In genomic region chr6:23754197-23754596, GRCh38 we compare ENCODE assay signal across 20 cellular contexts.
DNase-seq lines count a peak whose midpoint lies in the region; ATAC-seq and TF ChIP-seq lines count a peak whose summit lies in the region.
"Had no signal": no experiment of that assay in that cellular context is flagged by ENCODE, and none has a peak within 500 bp of the region (broad histone marks: within the 10 kb centered on the region; RNA-seq: fewer than 3 reads in every experiment).

No MANE protein-coding gene starts in this region.

- H3K4me3 ChIP-seq in adipocyte (ENCODE audit: low read length): no peak overlapping the region
- H3K4me3 ChIP-seq: transverse colon had no signal

- DNase-seq in NCI-H1092 treated with DMSO at 0.1 percent for 48 hours (lab: John Stamatoyannopoulos, UW) (peak; percentile 9), NCI-H1092 (lab: John Stamatoyannopoulos, UW) (no peak), NCI-H146 (lab: John Stamatoyannopoulos, UW) (peak; percentile 16), adipocyte (ENCODE audit: low read depth) (peak; percentile 70), osteocyte (ENCODE audit: extremely low spot score, unreplicated experiment) (no peak), HCEC 1CT (no peak)
- DNase-seq in stimulated activated CD4-positive, alpha-beta T cell treated with anti-CD3 and anti-CD28 coated beads, Interleukin-4, amount 100 ng/mL, for 4 hours: no peak
- DNase-seq: activated naive CD4-positive, alpha-beta T cell treated with anti-CD3 and anti-CD28 coated beads, Interleukin-2, amount 50 U/mL, for 16 hours; activated T-cell treated with anti-CD3 and anti-CD28 coated beads, Interleukin-2, amount 50 U/mL, for 1 hour; CD4-positive, CD25-positive, alpha-beta regulatory T cell; hippocampal formation; kidney glomerular epithelial cell; NCI-H1417 treated with DMSO at 0.1 percent for 48 hours; NCI-H446 treated with DMSO at 0.1 percent for 48 hours; posterior cingulate gyrus; stimulated activated CD4-positive, alpha-beta T cell treated with anti-CD3 and anti-CD28 coated beads, Interleukin-12 subunit alpha, Interleukin-12 subunit beta, amount 100 ng/mL, for 4 hours; stimulated activated naive CD4-positive, alpha-beta T cell treated with Interleukin-2 at 50 U/mL for 16 hours; transverse colon had no signal

- H3K9ac ChIP-seq in adipocyte (ENCODE audit: low read length): no peak overlapping the region

- H3K27ac Mint-ChIP-seq in osteocyte (ENCODE audit: unreplicated experiment): no peak overlapping the region
- H3K27ac Mint-ChIP-seq: brain; CD4-positive, CD25-positive, alpha-beta regulatory T cell had no signal

- H3K9me3 ChIP-seq in adipocyte (ENCODE audit: control insufficient read depth, low read length): peaks cover 4% of the 10 kb centered on the region
- H3K9me3 ChIP-seq: transverse colon had no signal

- H3K36me3 ChIP-seq in adipocyte (ENCODE audit: control insufficient read depth, insufficient read depth, low read length, severe bottlenecking): no peaks in the 10 kb centered on the region
- H3K36me3 ChIP-seq: transverse colon had no signal

- no peaks in the 10 kb centered on the region for H3K27me3 ChIP-seq in adipocyte (replicated peaks; ENCODE audit: control insufficient read depth, insufficient read depth, low read length)
- H3K27me3 ChIP-seq: transverse colon had no signal

- no peaks in the 10 kb centered on the region for H3K27me3 Mint-ChIP-seq in osteocyte (ENCODE audit: unreplicated experiment)
- H3K27me3 Mint-ChIP-seq: brain; CD4-positive, CD25-positive, alpha-beta regulatory T cell had no signal

- H3K4me3 Mint-ChIP-seq in osteocyte (ENCODE audit: unreplicated experiment): no peak overlapping the region
- H3K4me3 Mint-ChIP-seq: brain; CD4-positive, CD25-positive, alpha-beta regulatory T cell had no signal

- H3K36me3 Mint-ChIP-seq in osteocyte (ENCODE audit: unreplicated experiment): no peaks in the 10 kb centered on the region
- H3K36me3 Mint-ChIP-seq: CD4-positive, CD25-positive, alpha-beta regulatory T cell had no signal

- H3K4me1 Mint-ChIP-seq in osteocyte (ENCODE audit: unreplicated experiment): no peaks in the 10 kb centered on the region
- H3K4me1 Mint-ChIP-seq: brain; CD4-positive, CD25-positive, alpha-beta regulatory T cell had no signal

- H3K9me3 Mint-ChIP-seq in osteocyte (ENCODE audit: unreplicated experiment): peaks cover 12% of the 10 kb centered on the region

- ATAC-seq in GM21423 (IDR thresholded peaks at IDR 0.05; ENCODE audit: unreplicated experiment): no peak

- peak; percentile 31 for TF ChIP-seq CTCF in osteocyte (IDR thresholded peaks at IDR 0.05)

- no peaks in the 10 kb centered on the region for H3K4me1 ChIP-seq in adipocyte (ENCODE audit: control insufficient read depth, insufficient read depth, low read length)
- H3K4me1 ChIP-seq: transverse colon had no signal

Comparison
In these comparisons a context has a peak if more than half of its experiments do, and no peak if none do; other contexts are left out.
1. DNase-seq: peak in NCI-H1092 treated with DMSO at 0.1 percent for 48 hours (single experiment), NCI-H146 (single experiment) and adipocyte (single experiment); none in NCI-H1092 (single experiment), osteocyte (single experiment), HCEC 1CT (single experiment) and stimulated activated CD4-positive, alpha-beta T cell treated with anti-CD3 and anti-CD28 coated beads, Interleukin-4, amount 100 ng/mL, for 4 hours (0 of 2).